In genomic region chr11:8229299-8230177, GRCh38 we compare ENCODE assay signal across 12 cellular contexts. TPM values are rescaled to one million over a fixed set of nuclear protein-coding genes. Genes with fewer than 3 reads are reported as not detected.
DNase-seq lines count a peak whose midpoint lies in the region; ATAC-seq and TF ChIP-seq lines count a peak whose summit lies in the region.
"Had no signal": no experiment of that assay in that cellular context is flagged by ENCODE, and none has a peak within 500 bp of the region (broad histone marks: within the 10 kb centered on the region; RNA-seq: fewer than 3 reads in every experiment).

No MANE protein-coding gene starts in this region.

- no peak for TF ChIP-seq CTCF in testis (IDR thresholded peaks at IDR 0.05)
- TF ChIP-seq CTCF in natural killer cell (IDR thresholded peaks at IDR 0.05): no peak

- H3K9me3 ChIP-seq in testis: no peaks in the 10 kb centered on the region

- H3K9me3 Mint-ChIP-seq in natural killer cell: no peaks in the 10 kb centered on the region

- peaks cover 2% of the 10 kb centered on the region for H3K4me1 ChIP-seq in testis

- H3K27me3 ChIP-seq in testis: no peaks in the 10 kb centered on the region

- no peak for TF ChIP-seq POLR2A in testis (IDR thresholded peaks at IDR 0.05)

- intact Hi-C loops in testis (cut with DNase I; ENCODE audit: low total_unique reads): no loop called here
- intact Hi-C loops in natural killer cell (cut with micrococcal nuclease): no loop called here

- WGBS in testis, 2 donors: 66 to 75% methylated on average over 9 of the region's 9 CpGs

- no peaks in the 10 kb centered on the region for H3K36me3 ChIP-seq in testis (ENCODE audit: low read depth, missing control alignments)

- no peak overlapping the region for H3K27ac Mint-ChIP-seq in natural killer cell
- H3K27ac Mint-ChIP-seq: progenitor cell of endocrine pancreas had no signal

- no peak overlapping the region for H3K4me3 Mint-ChIP-seq in natural killer cell

- no peak overlapping the region for H3K27ac ChIP-seq in testis

- ATAC-seq in natural killer cell (no peak), HG02973 (IDR thresholded peaks at IDR 0.05; ENCODE audit: unreplicated experiment) (no peak)

- peaks cover under 1 to 2% of the 10 kb centered on the region in 2 donors for H3K27me3 Mint-ChIP-seq in natural killer cell (ENCODE audit: low read depth in 2 of 2)

- H3K36me3 Mint-ChIP-seq in natural killer cell: no peaks in the 10 kb centered on the region

- peaks cover 0 to 5% of the 10 kb centered on the region in 2 donors for H3K4me1 Mint-ChIP-seq in natural killer cell

- no peak overlapping the region for H3K4me3 ChIP-seq in testis
- H3K4me3 ChIP-seq: lung had no signal

- DNase-seq in NCI-H1417 (lab: John Stamatoyannopoulos, UW) (peak in 2 of 3 experiments; percentile 19 to 53), NCI-H1417 treated with DMSO at 0.1 percent for 48 hours (lab: John Stamatoyannopoulos, UW) (no peak), NCI-H226 (peak; percentile 17), cerebellum (ENCODE audit: low spot score) (peak; percentile 60), testis (peak; percentile 33), natural killer cell (no peak)
- DNase-seq in stimulated activated CD4-positive, alpha-beta T cell treated with anti-CD3 and anti-CD28 coated beads, Interleukin-15, amount 100 ng/mL, for 24 hours: no peak
- DNase-seq: 8988T, KBM-7 had no signal

RNA-seq across cellular contexts. Expression of gene LMO1, which starts 34.1 kb away (rescaled TPM):
- 4.8 TPM for total RNA-seq in cerebellum
- total RNA-seq in testis: 1 to 10 TPM in 1 of 2 donors, not detected in 1; 1.5 TPM
- 1.3 TPM for polyA plus RNA-seq in testis (ENCODE audit: insufficient read depth, low read depth, low replicate concordance)
- total RNA-seq in natural killer cell: not detected
- polyA plus RNA-seq: lung had no signal

Comparison
In these comparisons a context has a peak if more than half of its experiments do, and no peak if none do; other contexts are left out.
1. DNase-seq: peak in NCI-H1417 (2 of 3), NCI-H226 (single experiment), cerebellum (single experiment) and testis (single experiment); none in NCI-H1417 treated with DMSO at 0.1 percent for 48 hours (single experiment), natural killer cell (single experiment) and stimulated activated CD4-positive, alpha-beta T cell treated with anti-CD3 and anti-CD28 coated beads, Interleukin-15, amount 100 ng/mL, for 24 hours (single experiment).